Comparison of ENCODE assay signal across 1 cellular context in genomic region chr5:149521739-149522373, GRCh38.
TF ChIP-seq lines count a peak whose summit lies in the region.

No MANE protein-coding gene starts in this region.

TF ChIP-seq in GM23338, 12 proteins besides CTCF, POLR2A, EP300 and RAD21 (continued from another document):
- no peak for TF ChIP-seq ETS1 (IDR thresholded peaks at IDR 0.05)
- TF ChIP-seq JUNB (IDR thresholded peaks at IDR 0.05; ENCODE audit: unreplicated experiment): no peak
- no peak for TF ChIP-seq ZNF331 (CRISPR knock-in tag; IDR thresholded peaks at IDR 0.05; ENCODE audit: low read depth)
- no peak for TF ChIP-seq REST (IDR thresholded peaks at IDR 0.05; ENCODE audit: unreplicated experiment)
- no peak for TF ChIP-seq STAT1 (IDR thresholded peaks at IDR 0.05; ENCODE audit: unreplicated experiment)
- no peak for TF ChIP-seq NANOG (IDR thresholded peaks at IDR 0.05; ENCODE audit: borderline replicate concordance)
- TF ChIP-seq ZNF462 (CRISPR knock-in tag; IDR thresholded peaks at IDR 0.05): no peak
